Comparison of ENCODE assay signal across 8 cellular contexts in the genomic region with DNA sequence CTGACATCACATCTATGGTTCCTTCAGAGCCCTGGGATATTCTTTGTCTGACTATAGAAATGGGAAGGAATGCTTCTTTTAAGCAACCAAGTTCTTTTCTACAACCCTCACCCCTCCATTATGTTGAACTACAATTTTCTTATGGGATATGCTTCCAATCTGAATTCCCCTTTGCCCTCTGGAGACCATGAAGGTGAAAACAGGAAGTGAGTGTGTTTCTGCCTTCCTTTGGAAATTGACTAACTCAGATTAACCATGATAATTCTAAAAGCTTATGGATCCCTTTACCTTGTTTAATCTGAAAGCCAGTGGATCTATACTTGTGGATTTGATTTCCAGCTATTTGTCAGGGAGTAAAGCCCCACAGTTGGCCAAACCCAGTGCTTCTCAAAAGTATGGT.
"Had no signal": no experiment of that assay in that cellular context is flagged by ENCODE, and none has a peak within 500 bp of the region (broad histone marks: within the 10 kb centered on the region; RNA-seq: fewer than 3 reads in every experiment).

No MANE protein-coding gene starts in this region.

- DNase-seq: GDM1, GF-D8 had no signal

- H3K4me3 ChIP-seq: GM12878 had no signal

- ATAC-seq: GM12878 had no signal

- FAIRE-seq: G401.6, GM12878, GM12891, GM12892, GM18507, GM19239 had no signal
